In genomic region chr4:128553665-128554515, GRCh38 we compare ENCODE assay signal across 8 cellular contexts.
A peak's percentile ranks its signal among the peaks of the same experiment; 100 is the strongest.
DNase-seq lines count a peak whose midpoint lies in the region; ATAC-seq and TF ChIP-seq lines count a peak whose summit lies in the region.

No MANE protein-coding gene starts in this region.

- H3K27ac ChIP-seq in heart right ventricle, result peak overlapping the region; percentile 73 to 97 (median 91)
- peak overlapping the region; percentile 96 for H3K27ac ChIP-seq in smooth muscle cell (ENCODE audit: low read depth)

- no peaks in the 10 kb centered on the region for H3K9me3 Mint-ChIP-seq in T-helper 1 cell treated with Interleukin-12 subunit alpha and Interleukin-12 subunit beta and Interleukin-4 antibody, amounts not matched to agents 30 μg/mL and 1 μg/mL, for 36 hours

- H3K4me3 Mint-ChIP-seq in T-helper 1 cell treated with Interleukin-12 subunit alpha and Interleukin-12 subunit beta and Interleukin-4 antibody, amounts not matched to agents 30 μg/mL and 1 μg/mL, for 36 hours, result peak overlapping the region; percentile 93

- peak overlapping the region; percentile 89 for H3K4me2 ChIP-seq in smooth muscle cell

- H3K36me3 ChIP-seq in heart right ventricle (no peaks in the 10 kb centered on the region), smooth muscle cell (ENCODE audit: low read depth) (no peaks in the 10 kb centered on the region)

- WGBS in heart right ventricle, 2 donors, result 13 to 18% methylated on average over 5 of the region's 5 CpGs
- WGBS in smooth muscle cell (ENCODE audit: low lambda C conversion rate), result 37% methylated on average over 5 of the region's 5 CpGs

- H3K9ac ChIP-seq in smooth muscle cell (ENCODE audit: low read depth), result peak overlapping the region; percentile 91

- H3K27ac Mint-ChIP-seq in T-helper 1 cell treated with Interleukin-12 subunit alpha and Interleukin-12 subunit beta and Interleukin-4 antibody, amounts not matched to agents 30 μg/mL and 1 μg/mL, for 36 hours, result peak overlapping the region; percentile 3

- H3F3A ChIP-seq in smooth muscle cell (ENCODE audit: low read depth), result peaks cover 9% of the 10 kb centered on the region

- DNase-seq in T-helper 1 cell (no peak), heart right ventricle (no peak), smooth muscle cell (lab: John Stamatoyannopoulos, UW; ENCODE audit: unreplicated experiment) (no peak), SKM-1 treated with dmso at 0.1 percent for 144 hours (lab: John Stamatoyannopoulos, UW; ENCODE audit: unreplicated experiment) (no peak)
- DNase-seq in stimulated activated naive CD4-positive, alpha-beta T cell treated with Interleukin-2 at 50 U/mL for 16 hours (lab: John Stamatoyannopoulos, UW), result no peak

- intact Hi-C loops in heart right ventricle (cut with DNase I), result loop anchor here in 4 of 10 donors (2.0 to 10.0 kb wide), 5 partner anchors 37 to 359 kb away; no protein-coding TSS in a partner anchor

- H3K4me3 ChIP-seq in heart right ventricle (peak overlapping the region; percentile 12 to 74 (median 60)), smooth muscle cell (peak overlapping the region; percentile 52)

- peaks cover 24% of the 10 kb centered on the region for H3K27me3 Mint-ChIP-seq in T-helper 1 cell treated with Interleukin-12 subunit alpha and Interleukin-12 subunit beta and Interleukin-4 antibody, amounts not matched to agents 30 μg/mL and 1 μg/mL, for 36 hours (ENCODE audit: low read depth)

- no peaks in the 10 kb centered on the region for H3K36me3 Mint-ChIP-seq in T-helper 1 cell treated with Interleukin-12 subunit alpha and Interleukin-12 subunit beta and Interleukin-4 antibody, amounts not matched to agents 30 μg/mL and 1 μg/mL, for 36 hours (ENCODE audit: low read depth)

- peaks cover 14% of the 10 kb centered on the region for H3K4me1 Mint-ChIP-seq in T-helper 1 cell treated with Interleukin-12 subunit alpha and Interleukin-12 subunit beta and Interleukin-4 antibody, amounts not matched to agents 30 μg/mL and 1 μg/mL, for 36 hours (ENCODE audit: low read depth)

- no peaks in the 10 kb centered on the region for H3K27me3 ChIP-seq in heart right ventricle
- no peaks in the 10 kb centered on the region for H3K27me3 ChIP-seq in smooth muscle cell (ENCODE audit: low read depth)

- ATAC-seq in SK-N-SH treated with all-trans-retinoic acid at 6 μM for 48 hours (peak; percentile 63), heart right ventricle (peak in 5 of 8 donors; percentile 23 to 54 (median 31)), GM19328 (IDR thresholded peaks at IDR 0.05; ENCODE audit: unreplicated experiment) (no peak)

- no peaks in the 10 kb centered on the region for H4K20me1 ChIP-seq in smooth muscle cell (ENCODE audit: low read depth)

- H3K9me3 ChIP-seq in heart right ventricle, result peaks cover 0 to 10% (median 0%) of the 10 kb centered on the region in 11 donors
- no peaks in the 10 kb centered on the region for H3K9me3 ChIP-seq in smooth muscle cell (replicated peaks; ENCODE audit: low read depth)

- peak overlapping the region; percentile 75 for H2AFZ ChIP-seq in smooth muscle cell (ENCODE audit: low read depth)

- TF ChIP-seq CTCF in heart right ventricle (IDR thresholded peaks at IDR 0.05) (no peak), smooth muscle cell (IDR thresholded peaks at IDR 0.05; ENCODE audit: borderline replicate concordance, insufficient read depth, poor library complexity, severe bottlenecking) (no peak)

- H3K4me1 ChIP-seq in heart right ventricle, result peaks cover 0 to 20% (median 13%) of the 10 kb centered on the region in 9 donors
- H3K4me1 ChIP-seq in smooth muscle cell (ENCODE audit: low read depth), result peaks cover 8% of the 10 kb centered on the region

- H3K79me2 ChIP-seq in smooth muscle cell (ENCODE audit: low read depth), result no peaks in the 10 kb centered on the region

TF ChIP-seq in SK-N-SH treated with all-trans-retinoic acid at 6 μM for 48 hours, 23 proteins besides CTCF, POLR2A, EP300 and RAD21:
- TF ChIP-seq ISL1 (CRISPR knock-in tag; IDR thresholded peaks at IDR 0.05) (peak; percentile 80), CSDC2 (CRISPR knock-in tag; IDR thresholded peaks at IDR 0.05) (no peak), OSR1 (CRISPR knock-in tag; IDR thresholded peaks at IDR 0.05) (no peak), TCF4 (CRISPR knock-in tag; IDR thresholded peaks at IDR 0.05; ENCODE audit: borderline replicate concordance) (peak; percentile 30; the same call in 1 of the 2 replicates), RARB (CRISPR knock-in tag; IDR thresholded peaks at IDR 0.05) (no peak), ESRRG (CRISPR knock-in tag; IDR thresholded peaks at IDR 0.05) (no peak), CSRNP3 (CRISPR knock-in tag; IDR thresholded peaks at IDR 0.05) (no peak), ZNF8 (CRISPR knock-in tag; IDR thresholded peaks at IDR 0.05) (0 out of 2 replicates have a peak, but pooled peaks have one; percentile 2), CREB5 (CRISPR knock-in tag; IDR thresholded peaks at IDR 0.05; ENCODE audit: low read depth) (no peak), ZC3H10 (CRISPR knock-in tag; IDR thresholded peaks at IDR 0.05) (peak; percentile 67; the same call in 1 of the 2 replicates), ARNTL (CRISPR knock-in tag; IDR thresholded peaks at IDR 0.05; ENCODE audit: borderline replicate concordance, low read depth) (no peak), SNAI2 (CRISPR knock-in tag; IDR thresholded peaks at IDR 0.05) (no peak), TOX (CRISPR knock-in tag; IDR thresholded peaks at IDR 0.05; ENCODE audit: borderline replicate concordance) (no peak)
